In the genomic region with DNA sequence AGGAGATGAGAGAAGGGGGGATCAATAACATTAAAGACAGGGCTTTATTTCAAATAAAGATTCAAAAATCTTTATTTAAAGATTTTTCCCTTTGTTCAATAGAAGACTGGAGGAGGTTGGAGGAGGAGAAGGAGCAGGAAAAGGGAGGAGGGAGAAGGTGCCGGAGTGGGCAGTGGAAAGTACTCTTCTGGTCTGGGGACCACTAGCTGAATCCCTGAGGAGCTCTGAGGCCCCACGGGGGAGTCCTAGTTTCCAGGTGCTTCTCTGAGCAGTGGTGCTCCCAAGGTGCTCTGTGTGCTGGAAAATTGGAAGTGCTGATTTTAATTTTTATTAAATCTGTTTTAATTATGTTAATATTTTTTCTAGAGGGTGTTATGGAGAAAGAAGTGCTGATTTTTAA, we compare ENCODE assay signal across 27 cellular contexts. TPM values are rescaled to one million over a fixed set of nuclear protein-coding genes. Genes with fewer than 3 reads are reported as not detected.
A peak's percentile ranks its signal among the peaks of the same experiment; 100 is the strongest.
DNase-seq lines count a peak whose midpoint lies in the region; ATAC-seq and TF ChIP-seq lines count a peak whose summit lies in the region.
"Had no signal": no experiment of that assay in that cellular context is flagged by ENCODE, and none has a peak within 500 bp of the region (broad histone marks: within the 10 kb centered on the region; RNA-seq: fewer than 3 reads in every experiment).

No MANE protein-coding gene starts in this region.

- H3K4me3 ChIP-seq in lower lobe of right lung (no peak overlapping the region), thyroid gland (replicated peaks in 1 of 3) (no peak overlapping the region)
- H3K4me3 ChIP-seq: colonic mucosa, heart right ventricle, smooth muscle cell, upper lobe of left lung had no signal

- H3K36me3 ChIP-seq in lower lobe of right lung (no peaks in the 10 kb centered on the region), thyroid gland (no peaks in the 10 kb centered on the region)
- H3K36me3 ChIP-seq: colonic mucosa, heart right ventricle, upper lobe of left lung had no signal

- H3K4me1 Mint-ChIP-seq in activated naive CD8-positive, alpha-beta T cell treated with anti-CD3 and anti-CD28 coated beads for 36 hours = peaks cover 7% of the 10 kb centered on the region
- peaks cover 25% of the 10 kb centered on the region for H3K4me1 Mint-ChIP-seq in activated naive CD8-positive, alpha-beta T cell treated with anti-CD3 and anti-CD28 coated beads, Interleukin-2, amount 50 U/mL, for 24 hours
- H3K4me1 Mint-ChIP-seq in activated CD4-positive, alpha-beta T cell treated with anti-CD3 and anti-CD28 coated beads for 36 hours = peaks cover 15% of the 10 kb centered on the region

- H3K27me3 Mint-ChIP-seq in activated naive CD8-positive, alpha-beta T cell treated with anti-CD3 and anti-CD28 coated beads for 36 hours = no peaks in the 10 kb centered on the region
- H3K27me3 Mint-ChIP-seq in activated naive CD8-positive, alpha-beta T cell treated with anti-CD3 and anti-CD28 coated beads, Interleukin-2, amount 50 U/mL, for 24 hours = no peaks in the 10 kb centered on the region
- H3K27me3 Mint-ChIP-seq in activated CD4-positive, alpha-beta T cell treated with anti-CD3 and anti-CD28 coated beads for 36 hours = no peaks in the 10 kb centered on the region
- H3K27me3 Mint-ChIP-seq: activated CD4-positive, alpha-beta memory T cell treated with anti-CD3 and anti-CD28 coated beads for 36 hours had no signal

- H3K27ac ChIP-seq in RWPE1 (peak overlapping the region; percentile 58), lower lobe of right lung (peak overlapping the region; percentile 36), thyroid gland (peak overlapping the region; percentile 24 to 99 (median 73))
- H3K27ac ChIP-seq: colonic mucosa had no signal

- TF ChIP-seq POLR2A in thyroid gland (IDR thresholded peaks at IDR 0.05) = no peak

- no peaks in the 10 kb centered on the region for H3K9me3 Mint-ChIP-seq in activated naive CD8-positive, alpha-beta T cell treated with anti-CD3 and anti-CD28 coated beads for 36 hours
- no peaks in the 10 kb centered on the region for H3K9me3 Mint-ChIP-seq in activated naive CD8-positive, alpha-beta T cell treated with anti-CD3 and anti-CD28 coated beads, Interleukin-2, amount 50 U/mL, for 24 hours
- no peaks in the 10 kb centered on the region for H3K9me3 Mint-ChIP-seq in activated CD4-positive, alpha-beta T cell treated with anti-CD3 and anti-CD28 coated beads for 36 hours (ENCODE audit: low read depth)
- H3K9me3 Mint-ChIP-seq: activated CD4-positive, alpha-beta memory T cell treated with anti-CD3 and anti-CD28 coated beads for 36 hours; activated naive CD4-positive, alpha-beta T cell treated with anti-CD3 and anti-CD28 coated beads, Interleukin-2, amount 50 U/mL, for 24 hours had no signal

- DNase-seq in activated naive CD8-positive, alpha-beta T cell treated with anti-CD3 and anti-CD28 coated beads for 36 hours = no peak
- no peak for DNase-seq in activated naive CD8-positive, alpha-beta T cell treated with anti-CD3 and anti-CD28 coated beads, Interleukin-2, amount 50 U/mL, for 24 hours
- no peak for DNase-seq in RWPE1 (ENCODE audit: low spot score)
- no peak for DNase-seq in lower lobe of right lung
- DNase-seq in thyroid gland = peak in 1 of 2 donors; percentile 43
- no peak for DNase-seq in activated CD4-positive, alpha-beta T cell treated with anti-CD3 and anti-CD28 coated beads for 36 hours
- DNase-seq: activated CD4-positive, alpha-beta memory T cell treated with anti-CD3 and anti-CD28 coated beads for 36 hours; activated CD4-positive, CD25-positive, alpha-beta regulatory T cell; activated CD8-positive, alpha-beta memory T cell treated with anti-CD3 and anti-CD28 coated beads, Interleukin-2, amount 50 U/mL, for 48 hours; anterior cingulate cortex; colonic mucosa; effector CD8-positive, alpha-beta T cell; erythroblast; foreskin fibroblast; heart right ventricle; NCI-H1105 treated with DMSO at 0.1 percent for 48 hours; NCI-H2029 treated with DMSO at 0.1 percent for 48 hours; NCI-H748 treated with DMSO at 0.1 percent for 48 hours; retina; stimulated activated CD4-positive, alpha-beta T cell treated with anti-CD3 and anti-CD28 coated beads, Interleukin-2, amount 100 ng/mL, for 24 hours; upper lobe of left lung had no signal

- H3K27me3 ChIP-seq in lower lobe of right lung (ENCODE audit: low read depth) = no peaks in the 10 kb centered on the region
- H3K27me3 ChIP-seq in thyroid gland = no peaks in the 10 kb centered on the region
- H3K27me3 ChIP-seq: colonic mucosa, upper lobe of left lung had no signal

- CTCF ChIA-PET in RWPE1 (lab: Yijun Ruan, JAX) = interaction anchor here (0.6 to 0.7 kb wide), 2 partner anchors 103 to 115 kb away, joined by 3 to 5 read pairs; no protein-coding TSS in a partner anchor
- CTCF ChIA-PET in activated CD4-positive, alpha-beta T cell treated with anti-CD3 and anti-CD28 coated beads for 36 hours (lab: Charles Lee) = interaction anchor here (0.7 kb wide), 1 partner anchor 9 kb away, joined by 3 read pairs; no protein-coding TSS in a partner anchor

- intact Hi-C loops in lower lobe of right lung (cut with DNase I) = no loop called here
- intact Hi-C loops in thyroid gland (cut with DNase I) = no loop called here
- intact Hi-C loops in activated CD4-positive, alpha-beta T cell treated with anti-CD3 and anti-CD28 coated beads for 36 hours (cut with DNase I, micrococcal nuclease) = no loop called here

- TF ChIP-seq CTCF in RWPE1 (conservative IDR thresholded peaks at IDR 0.05; ENCODE audit: low read depth) (no peak), lower lobe of right lung (IDR thresholded peaks at IDR 0.05) (no peak), thyroid gland (IDR thresholded peaks at IDR 0.05) (no peak)

- H3K27ac Mint-ChIP-seq in activated naive CD8-positive, alpha-beta T cell treated with anti-CD3 and anti-CD28 coated beads for 36 hours = peak overlapping the region; percentile 29
- no peak overlapping the region for H3K27ac Mint-ChIP-seq in activated naive CD8-positive, alpha-beta T cell treated with anti-CD3 and anti-CD28 coated beads, Interleukin-2, amount 50 U/mL, for 24 hours
- no peak overlapping the region for H3K27ac Mint-ChIP-seq in activated CD4-positive, alpha-beta T cell treated with anti-CD3 and anti-CD28 coated beads for 36 hours
- H3K27ac Mint-ChIP-seq: activated CD4-positive, alpha-beta memory T cell treated with anti-CD3 and anti-CD28 coated beads for 36 hours; activated naive CD4-positive, alpha-beta T cell treated with anti-CD3 and anti-CD28 coated beads, Interleukin-2, amount 50 U/mL, for 24 hours had no signal

- peaks cover 31% of the 10 kb centered on the region for H3K4me1 ChIP-seq in lower lobe of right lung
- peaks cover 31 to 49% of the 10 kb centered on the region in 2 donors for H3K4me1 ChIP-seq in thyroid gland

- no peak overlapping the region for H3K4me3 Mint-ChIP-seq in activated naive CD8-positive, alpha-beta T cell treated with anti-CD3 and anti-CD28 coated beads for 36 hours
- no peak overlapping the region for H3K4me3 Mint-ChIP-seq in activated naive CD8-positive, alpha-beta T cell treated with anti-CD3 and anti-CD28 coated beads, Interleukin-2, amount 50 U/mL, for 24 hours
- no peak overlapping the region for H3K4me3 Mint-ChIP-seq in activated CD4-positive, alpha-beta T cell treated with anti-CD3 and anti-CD28 coated beads for 36 hours
- H3K4me3 Mint-ChIP-seq: activated CD4-positive, alpha-beta memory T cell treated with anti-CD3 and anti-CD28 coated beads for 36 hours; activated naive CD4-positive, alpha-beta T cell treated with anti-CD3 and anti-CD28 coated beads, Interleukin-2, amount 50 U/mL, for 24 hours had no signal

- POLR2A ChIA-PET in RWPE1 (lab: Yijun Ruan, JAX; ENCODE audit: low non-redundant PET) = no interaction called here
- POLR2A ChIA-PET in activated CD4-positive, alpha-beta T cell treated with anti-CD3 and anti-CD28 coated beads for 36 hours (lab: Charles Lee) = no interaction called here

- ATAC-seq in activated naive CD8-positive, alpha-beta T cell treated with anti-CD3 and anti-CD28 coated beads, Interleukin-2, amount 50 U/mL, for 24 hours = no peak
- no peak for ATAC-seq in lower lobe of right lung
- ATAC-seq in activated CD4-positive, alpha-beta T cell treated with anti-CD3 and anti-CD28 coated beads for 36 hours = no peak
- no peak for ATAC-seq in HG02981 (IDR thresholded peaks at IDR 0.05; ENCODE audit: unreplicated experiment)
- no peak for ATAC-seq in HG03457 (IDR thresholded peaks at IDR 0.05; ENCODE audit: unreplicated experiment)
- ATAC-seq: heart right ventricle, Right ventricle myocardium inferior, SK-N-SH treated with all-trans-retinoic acid at 6 μM for 48 hours had no signal

- WGBS in thyroid gland, 2 donors = 11 to 33% methylated on average over 2 of the region's 2 CpGs

- H3K9me3 ChIP-seq in lower lobe of right lung (no peaks in the 10 kb centered on the region), thyroid gland (no peaks in the 10 kb centered on the region)
- H3K9me3 ChIP-seq: colonic mucosa, heart right ventricle, upper lobe of left lung had no signal

- no peaks in the 10 kb centered on the region for H3K36me3 Mint-ChIP-seq in activated naive CD8-positive, alpha-beta T cell treated with anti-CD3 and anti-CD28 coated beads for 36 hours
- no peaks in the 10 kb centered on the region for H3K36me3 Mint-ChIP-seq in activated naive CD8-positive, alpha-beta T cell treated with anti-CD3 and anti-CD28 coated beads, Interleukin-2, amount 50 U/mL, for 24 hours (ENCODE audit: low read depth)
- H3K36me3 Mint-ChIP-seq in activated CD4-positive, alpha-beta T cell treated with anti-CD3 and anti-CD28 coated beads for 36 hours (ENCODE audit: low read depth) = no peaks in the 10 kb centered on the region
- H3K36me3 Mint-ChIP-seq: activated CD4-positive, alpha-beta memory T cell treated with anti-CD3 and anti-CD28 coated beads for 36 hours; activated naive CD4-positive, alpha-beta T cell treated with anti-CD3 and anti-CD28 coated beads, Interleukin-2, amount 50 U/mL, for 24 hours had no signal

RNA-seq across cellular contexts. Expression of a gene that starts 19.3 kb away (rescaled TPM):
- total RNA-seq in activated naive CD8-positive, alpha-beta T cell treated with anti-CD3 and anti-CD28 coated beads for 36 hours = 1 to 10 TPM; 3.0 to 4.1 TPM
- total RNA-seq in lower lobe of right lung = 48.1 TPM
- total RNA-seq in thyroid gland = 100 to 1,000 TPM in 1 of 4 donors, 10 to 100 TPM in 3; 49.5 to 163 (median 69.9) TPM
- 10 to 100 TPM; 12.5 to 15.8 TPM for total RNA-seq in activated CD4-positive, alpha-beta T cell treated with anti-CD3 and anti-CD28 coated beads for 36 hours

RNA-seq across cellular contexts. Expression of a gene that starts 52.0 kb away (rescaled TPM):
- 100 to 1,000 TPM; 181 to 190 TPM for total RNA-seq in activated naive CD8-positive, alpha-beta T cell treated with anti-CD3 and anti-CD28 coated beads for 36 hours
- total RNA-seq in lower lobe of right lung (80.8 TPM), thyroid gland (10 to 100 TPM; 24.3 to 90.0 (median 30.8) TPM)
- 100 to 1,000 TPM; 135 to 140 TPM for total RNA-seq in activated CD4-positive, alpha-beta T cell treated with anti-CD3 and anti-CD28 coated beads for 36 hours

RNA-seq across cellular contexts. Expression of a gene that starts 52.2 kb away (rescaled TPM):
- total RNA-seq in activated naive CD8-positive, alpha-beta T cell treated with anti-CD3 and anti-CD28 coated beads for 36 hours = 10 to 100 TPM in 1 of 2 experiments, 1 to 10 TPM in 1; 8.3 to 11.8 TPM
- total RNA-seq in lower lobe of right lung (13.1 TPM), thyroid gland (10 to 100 TPM in 2 of 4 donors, 1 to 10 TPM in 2; 7.1 to 28.1 (median 13.6) TPM)
- 1 to 10 TPM; 5.6 to 6.6 TPM for total RNA-seq in activated CD4-positive, alpha-beta T cell treated with anti-CD3 and anti-CD28 coated beads for 36 hours
